18 cellular contexts compared by ENCODE assay signal in genomic region chr9:68654075-68654474, GRCh38. TPM values are rescaled to one million over a fixed set of nuclear protein-coding genes. Genes with fewer than 3 reads are reported as not detected.
DNase-seq lines count a peak whose midpoint lies in the region; ATAC-seq and TF ChIP-seq lines count a peak whose summit lies in the region.
"Had no signal": no experiment of that assay in that cellular context is flagged by ENCODE, and none has a peak within 500 bp of the region (broad histone marks: within the 10 kb centered on the region; RNA-seq: fewer than 3 reads in every experiment).

No MANE protein-coding gene starts in this region.

- WGBS in lower leg skin, 2 donors: 75 to 84% methylated on average over 5 of the region's 5 CpGs

- peaks cover 52% of the 10 kb centered on the region for H3K4me1 Mint-ChIP-seq in stimulated activated naive CD8-positive, alpha-beta T cell treated with anti-CD3 and anti-CD28 coated beads, Interleukin-15, Interleukin-2, amounts not matched to agents 100 ng/mL and 50 ng/mL, for 24 hours (ENCODE audit: low read depth)
- H3K4me1 Mint-ChIP-seq in activated T-helper 1 cell treated with anti-CD3 and anti-CD28 coated beads, Interleukin-12 subunit alpha, Interleukin-12 subunit beta, Interleukin-2, Interleukin-4 antibody, amounts not matched to agents 30 ng/mL and 10 ng/mL and 1 ng/mL, durations not matched to agents 14 hours and 24 hours and 36 hours (ENCODE audit: low read depth): peaks cover 46% of the 10 kb centered on the region
- peaks cover 46% of the 10 kb centered on the region for H3K4me1 Mint-ChIP-seq in activated naive CD8-positive, alpha-beta T cell treated with anti-CD3 and anti-CD28 coated beads, Interleukin-2, amount 50 U/mL, for 24 hours

- TF ChIP-seq CTCF in lower leg skin (IDR thresholded peaks at IDR 0.05): no peak

- no peak for TF ChIP-seq POLR2A in lower leg skin (IDR thresholded peaks at IDR 0.05)

- intact Hi-C loops in activated T-helper 1 cell treated with anti-CD3 and anti-CD28 coated beads, Interleukin-12 subunit alpha, Interleukin-12 subunit beta, Interleukin-2, Interleukin-4 antibody, amounts not matched to agents 30 ng/mL and 10 ng/mL and 1 ng/mL, durations not matched to agents 14 hours and 24 hours and 36 hours (cut with micrococcal nuclease): loop anchor here (5.0 to 10.0 kb wide), 3 partner anchors 108 to 1911 kb away; partner anchors contain the start of gene KLF9
- intact Hi-C loops in lower leg skin (cut with DNase I; ENCODE audit: low total_unique reads): no loop called here

- H3K9me3 Mint-ChIP-seq in stimulated activated naive CD8-positive, alpha-beta T cell treated with anti-CD3 and anti-CD28 coated beads, Interleukin-15, Interleukin-2, amounts not matched to agents 100 ng/mL and 50 ng/mL, for 24 hours: peaks cover 7% of the 10 kb centered on the region
- H3K9me3 Mint-ChIP-seq in activated T-helper 1 cell treated with anti-CD3 and anti-CD28 coated beads, Interleukin-12 subunit alpha, Interleukin-12 subunit beta, Interleukin-2, Interleukin-4 antibody, amounts not matched to agents 30 ng/mL and 10 ng/mL and 1 ng/mL, durations not matched to agents 14 hours and 24 hours and 36 hours: peaks cover 32% of the 10 kb centered on the region
- H3K9me3 Mint-ChIP-seq in activated naive CD8-positive, alpha-beta T cell treated with anti-CD3 and anti-CD28 coated beads, Interleukin-2, amount 50 U/mL, for 24 hours: peaks cover 4% of the 10 kb centered on the region
- H3K9me3 Mint-ChIP-seq: CD8-positive, alpha-beta T cell had no signal

- no peak for DNase-seq in stimulated activated naive CD8-positive, alpha-beta T cell treated with anti-CD3 and anti-CD28 coated beads, Interleukin-15, Interleukin-2, amounts not matched to agents 100 U/mL and 50 U/mL, for 24 hours
- DNase-seq in activated T-helper 1 cell treated with anti-CD3 and anti-CD28 coated beads, Interleukin-12 subunit alpha, Interleukin-12 subunit beta, Interleukin-2, Interleukin-4 antibody, amounts not matched to agents 30 ng/mL and 10 ng/mL and 1 ng/mL, durations not matched to agents 14 hours and 24 hours and 36 hours (ENCODE audit: low spot score): no peak
- DNase-seq in activated naive CD8-positive, alpha-beta T cell treated with anti-CD3 and anti-CD28 coated beads, Interleukin-2, amount 50 U/mL, for 24 hours: no peak
- DNase-seq in NCI-H2227 (lab: John Stamatoyannopoulos, UW; ENCODE audit: unreplicated experiment): no peak
- no peak for DNase-seq in lower leg skin (ENCODE audit: low spot score in 2 of 2)
- DNase-seq: 8988T; Calu3; CD8-positive, alpha-beta T cell; DMS79 treated with DMSO at 0.1 percent for 48 hours; GF-D8; GM23248 had no signal

- H3K36me3 Mint-ChIP-seq in stimulated activated naive CD8-positive, alpha-beta T cell treated with anti-CD3 and anti-CD28 coated beads, Interleukin-15, Interleukin-2, amounts not matched to agents 100 ng/mL and 50 ng/mL, for 24 hours (ENCODE audit: low read depth): peaks cover 3% of the 10 kb centered on the region
- peaks cover 3% of the 10 kb centered on the region for H3K36me3 Mint-ChIP-seq in activated T-helper 1 cell treated with anti-CD3 and anti-CD28 coated beads, Interleukin-12 subunit alpha, Interleukin-12 subunit beta, Interleukin-2, Interleukin-4 antibody, amounts not matched to agents 30 ng/mL and 10 ng/mL and 1 ng/mL, durations not matched to agents 14 hours and 24 hours and 36 hours (ENCODE audit: low read depth)
- peaks cover 5% of the 10 kb centered on the region for H3K36me3 Mint-ChIP-seq in activated naive CD8-positive, alpha-beta T cell treated with anti-CD3 and anti-CD28 coated beads, Interleukin-2, amount 50 U/mL, for 24 hours (ENCODE audit: low read depth)
- H3K36me3 Mint-ChIP-seq: CD8-positive, alpha-beta T cell had no signal

- H3K27me3 Mint-ChIP-seq in stimulated activated naive CD8-positive, alpha-beta T cell treated with anti-CD3 and anti-CD28 coated beads, Interleukin-15, Interleukin-2, amounts not matched to agents 100 ng/mL and 50 ng/mL, for 24 hours: peaks cover 33% of the 10 kb centered on the region
- peaks cover 4% of the 10 kb centered on the region for H3K27me3 Mint-ChIP-seq in activated T-helper 1 cell treated with anti-CD3 and anti-CD28 coated beads, Interleukin-12 subunit alpha, Interleukin-12 subunit beta, Interleukin-2, Interleukin-4 antibody, amounts not matched to agents 30 ng/mL and 10 ng/mL and 1 ng/mL, durations not matched to agents 14 hours and 24 hours and 36 hours (ENCODE audit: insufficient read depth)
- H3K27me3 Mint-ChIP-seq in activated naive CD8-positive, alpha-beta T cell treated with anti-CD3 and anti-CD28 coated beads, Interleukin-2, amount 50 U/mL, for 24 hours: peaks cover 35% of the 10 kb centered on the region

- ATAC-seq in stimulated activated naive CD8-positive, alpha-beta T cell treated with anti-CD3 and anti-CD28 coated beads, Interleukin-15, Interleukin-2, amounts not matched to agents 100 U/mL and 50 U/mL, for 24 hours: no peak
- no peak for ATAC-seq in activated naive CD8-positive, alpha-beta T cell treated with anti-CD3 and anti-CD28 coated beads, Interleukin-2, amount 50 U/mL, for 24 hours
- ATAC-seq in GM19324 (IDR thresholded peaks at IDR 0.05; ENCODE audit: low FRiP score, unreplicated experiment) (no peak), GM21825 (IDR thresholded peaks at IDR 0.05; ENCODE audit: unreplicated experiment) (no peak)
- ATAC-seq: CD8-positive, alpha-beta T cell had no signal

- no peak overlapping the region for H3K4me3 Mint-ChIP-seq in stimulated activated naive CD8-positive, alpha-beta T cell treated with anti-CD3 and anti-CD28 coated beads, Interleukin-15, Interleukin-2, amounts not matched to agents 100 ng/mL and 50 ng/mL, for 24 hours
- H3K4me3 Mint-ChIP-seq in activated T-helper 1 cell treated with anti-CD3 and anti-CD28 coated beads, Interleukin-12 subunit alpha, Interleukin-12 subunit beta, Interleukin-2, Interleukin-4 antibody, amounts not matched to agents 30 ng/mL and 10 ng/mL and 1 ng/mL, durations not matched to agents 14 hours and 24 hours and 36 hours: no peak overlapping the region
- no peak overlapping the region for H3K4me3 Mint-ChIP-seq in activated naive CD8-positive, alpha-beta T cell treated with anti-CD3 and anti-CD28 coated beads, Interleukin-2, amount 50 U/mL, for 24 hours
- H3K4me3 Mint-ChIP-seq: CD8-positive, alpha-beta T cell had no signal

- H3K27ac Mint-ChIP-seq in stimulated activated naive CD8-positive, alpha-beta T cell treated with anti-CD3 and anti-CD28 coated beads, Interleukin-15, Interleukin-2, amounts not matched to agents 100 ng/mL and 50 ng/mL, for 24 hours: peak overlapping the region; percentile 84
- peak overlapping the region; percentile 88 for H3K27ac Mint-ChIP-seq in activated T-helper 1 cell treated with anti-CD3 and anti-CD28 coated beads, Interleukin-12 subunit alpha, Interleukin-12 subunit beta, Interleukin-2, Interleukin-4 antibody, amounts not matched to agents 30 ng/mL and 10 ng/mL and 1 ng/mL, durations not matched to agents 14 hours and 24 hours and 36 hours
- H3K27ac Mint-ChIP-seq in activated naive CD8-positive, alpha-beta T cell treated with anti-CD3 and anti-CD28 coated beads, Interleukin-2, amount 50 U/mL, for 24 hours: peak overlapping the region; percentile 88
- H3K27ac Mint-ChIP-seq: CD8-positive, alpha-beta T cell had no signal

- no peak overlapping the region for H3K4me3 ChIP-seq in lower leg skin (ENCODE audit: low read depth, poor library complexity, severe bottlenecking)
- H3K4me3 ChIP-seq: BLaER1 treated with 17β-estradiol and CSF1 and Interleukin-3, amounts not matched to agents 10 nM and 100 nM; GM23248; HAP-1 had no signal

RNA-seq across cellular contexts. Expression of gene PIP5K1B, which starts 51.0 kb away (rescaled TPM):
- 77.4 and 78.5 TPM in 2 replicates for total RNA-seq in activated T-helper 1 cell treated with anti-CD3 and anti-CD28 coated beads, Interleukin-12 subunit alpha, Interleukin-12 subunit beta, Interleukin-2, Interleukin-4 antibody, amounts not matched to agents 30 ng/mL and 10 ng/mL and 1 ng/mL, durations not matched to agents 14 hours and 24 hours and 36 hours
- 1 to 10 TPM in 3 of 4 donors, under 1 TPM in 1; 0.42 to 3.3 (median 2.7) TPM for total RNA-seq in lower leg skin
- total RNA-seq: A673, GM23248, H4 had no signal

Comparison
In these comparisons a context has a peak if more than half of its experiments do, and no peak if none do; other contexts are left out.
1. RNA of gene PIP5K1B, which starts 51.0 kb away (total RNA-seq): 77.4 to 78.5 TPM in activated T-helper 1 cell treated with anti-CD3 and anti-CD28 coated beads, Interleukin-12 subunit alpha, Interleukin-12 subunit beta, Interleukin-2, Interleukin-4 antibody, amounts not matched to agents 30 ng/mL and 10 ng/mL and 1 ng/mL, durations not matched to agents 14 hours and 24 hours and 36 hours; 0.42 to 3.3 TPM in lower leg skin; every median in the first group is over 10 times any median in the second.
2. Peak in every context shown above with its lines, with median percentiles within 50 percentile points of each other: H3K27ac Mint-ChIP-seq.